Comparison of ENCODE assay signal across 12 cellular contexts in genomic region chr13:44402902-44403719, GRCh38. TPM values are rescaled to one million over a fixed set of nuclear protein-coding genes. Genes with fewer than 3 reads are reported as not detected.
A peak's percentile ranks its signal among the peaks of the same experiment; 100 is the strongest.
DNase-seq lines count a peak whose midpoint lies in the region; ATAC-seq and TF ChIP-seq lines count a peak whose summit lies in the region.
"Had no signal": no experiment of that assay in that cellular context is flagged by ENCODE, and none has a peak within 500 bp of the region (broad histone marks: within the 10 kb centered on the region; RNA-seq: fewer than 3 reads in every experiment).

No MANE protein-coding gene starts in this region.

- TF ChIP-seq POLR2A in transverse colon (IDR thresholded peaks at IDR 0.05): no peak

- no peaks in the 10 kb centered on the region for H3K9me3 ChIP-seq in liver (ENCODE audit: control insufficient read depth in 4 of 4, low read length in 3 of 4)
- no peaks in the 10 kb centered on the region for H3K9me3 ChIP-seq in transverse colon
- H3K9me3 ChIP-seq: neutrophil, SJCRH30 had no signal

- in situ Hi-C loops in transverse colon (cut with MboI; ENCODE audit: low pct_ligation_motif_present in 1 of 4, low pct_unique_long_range_greater_than_20kb in 1 of 4, low sequenced_read_pairs in 3 of 4): no loop called here

- 72% methylated on average over 17 of the region's 17 CpGs for WGBS in liver
- WGBS in transverse colon (ENCODE audit: low coverage in 1 of 2), 2 donors: 53 to 57% methylated on average over 4 to 17 of the region's 17 CpGs

- peaks cover 10 to 11% of the 10 kb centered on the region in 2 donors for H3K27me3 Mint-ChIP-seq in natural killer cell (ENCODE audit: low read depth in 2 of 2)

- intact Hi-C loops in transverse colon (cut with DNase I; ENCODE audit: low total_unique reads): no loop called here
- intact Hi-C loops in natural killer cell (cut with micrococcal nuclease): no loop called here

- no peak for TF ChIP-seq RAD21 in liver (IDR thresholded peaks at IDR 0.05)

- H3K27ac ChIP-seq in VCaP: peak overlapping the region; percentile 100
- peak overlapping the region; percentile 89 to 92 for H3K27ac ChIP-seq in liver (ENCODE audit: low read depth in 1 of 2, low read length in 2 of 2)
- peak overlapping the region; percentile 74 to 79 (median 76) for H3K27ac ChIP-seq in transverse colon
- H3K27ac ChIP-seq: neutrophil, SJCRH30 had no signal

- H3K4me1 Mint-ChIP-seq in natural killer cell: peaks cover 0 to 5% of the 10 kb centered on the region in 2 donors

- TF ChIP-seq CTCF in VCaP (conservative IDR thresholded peaks at IDR 0.05): no peak
- TF ChIP-seq CTCF in liver (IDR thresholded peaks at IDR 0.05; ENCODE audit: low read depth, low read length, missing input control): no peak
- no peak for TF ChIP-seq CTCF in transverse colon (IDR thresholded peaks at IDR 0.05)
- TF ChIP-seq CTCF in natural killer cell (IDR thresholded peaks at IDR 0.05): no peak

- H3K4me3 ChIP-seq in liver (ENCODE audit: low read depth in 1 of 3, low read length in 3 of 3) (peak overlapping the region in 1 of 3 donors; percentile 21), transverse colon (no peak overlapping the region)
- H3K4me3 ChIP-seq: SJCRH30 had no signal

- no peak overlapping the region for H3K27ac Mint-ChIP-seq in natural killer cell

- H3K36me3 Mint-ChIP-seq in natural killer cell: no peaks in the 10 kb centered on the region

- H3K9ac ChIP-seq in liver (ENCODE audit: low read depth in 1 of 2, low read length in 2 of 2): peak overlapping the region; percentile 45 to 56

- DNase-seq in NCI-H510A treated with DMSO at 0.1 percent for 48 hours (lab: John Stamatoyannopoulos, UW) (peak; percentile 3), NCI-H510A (lab: John Stamatoyannopoulos, UW) (no peak), transverse colon (peak; percentile 65), natural killer cell (no peak)
- no peak for DNase-seq in stimulated activated CD4-positive, alpha-beta T cell treated with anti-CD3 and anti-CD28 coated beads, Interleukin-4, amount 100 ng/mL, for 24 hours
- DNase-seq: GDM1, SJCRH30 had no signal

- H3K36me3 ChIP-seq in liver (ENCODE audit: control insufficient read depth in 4 of 4, insufficient read depth in 3 of 4, low read depth in 1 of 4, low read length in 3 of 4): no peaks in the 10 kb centered on the region
- H3K36me3 ChIP-seq in transverse colon: no peaks in the 10 kb centered on the region
- H3K36me3 ChIP-seq: SJCRH30 had no signal

- ATAC-seq in HG03469 (IDR thresholded peaks at IDR 0.05; ENCODE audit: unreplicated experiment) (no peak), natural killer cell (no peak)
- ATAC-seq: activated CD4-positive, CD25-positive, alpha-beta regulatory T cell treated with anti-CD3 and anti-CD28 coated beads, Interleukin-2, amount 50 U/mL, for 24 hours had no signal

- H3K4me1 ChIP-seq in liver (ENCODE audit: control insufficient read depth in 4 of 4, insufficient read depth in 4 of 4, low read length in 3 of 4) (peaks cover 4 to 42% (median 27%) of the 10 kb centered on the region in 4 donors), transverse colon (peaks cover 6 to 32% (median 20%) of the 10 kb centered on the region in 4 donors)
- H3K4me1 ChIP-seq: SJCRH30 had no signal

- no peak for TF ChIP-seq EP300 in transverse colon (IDR thresholded peaks at IDR 0.05; ENCODE audit: low read depth)

- H3K9me3 Mint-ChIP-seq in natural killer cell: no peaks in the 10 kb centered on the region

- H3K27me3 ChIP-seq in liver (ENCODE audit: control insufficient read depth in 4 of 4, insufficient read depth in 4 of 4, low read length in 3 of 4) (no peaks in the 10 kb centered on the region), transverse colon (no peaks in the 10 kb centered on the region)

- H3K4me3 Mint-ChIP-seq in natural killer cell: no peak overlapping the region

TF ChIP-seq in liver, 16 proteins besides CTCF, POLR2A, EP300 and RAD21:
- TF ChIP-seq NR2F2 (IDR thresholded peaks at IDR 0.05) (no peak), SP1 (IDR thresholded peaks at IDR 0.05) (no peak)

RNA-seq across cellular contexts. Expression of gene SERP2, which starts 29.5 kb away (rescaled TPM):
- total RNA-seq in liver (1 to 10 TPM; 2.0 to 2.8 TPM), transverse colon (1 to 10 TPM in 2 of 4 donors, not detected in 2; 1.8 to 2.4 TPM), natural killer cell (1 to 10 TPM; 2.0 to 4.1 (median 3.2) TPM)
- 1 to 10 TPM; 4.3 to 4.6 TPM for polyA plus RNA-seq in liver
- total RNA-seq: SJCRH30 had no signal

Comparison
In these comparisons a context has a peak if more than half of its experiments do, and no peak if none do; other contexts are left out.
1. DNase-seq: peak in NCI-H510A treated with DMSO at 0.1 percent for 48 hours (single experiment) and transverse colon (single experiment); none in NCI-H510A (single experiment), stimulated activated CD4-positive, alpha-beta T cell treated with anti-CD3 and anti-CD28 coated beads, Interleukin-4, amount 100 ng/mL, for 24 hours (single experiment) and natural killer cell (single experiment).
2. Peak in every context shown above with its lines, with median percentiles within 50 percentile points of each other: H3K27ac ChIP-seq.